ENCODE assay signal across 1 cellular context in genomic region chrX:72245461-72246089, GRCh38.
TF ChIP-seq lines count a peak whose summit lies in the region.

No MANE protein-coding gene starts in this region.

TF ChIP-seq in GM12878, 131 proteins besides CTCF, POLR2A, EP300 and RAD21 (continued from another document):
- no peak for TF ChIP-seq E2F8 (IDR thresholded peaks at IDR 0.05; ENCODE audit: low read depth, partially characterized antibody)
- no peak for TF ChIP-seq BACH1 (IDR thresholded peaks at IDR 0.05; ENCODE audit: borderline replicate concordance)
- TF ChIP-seq EED (IDR thresholded peaks at IDR 0.05; ENCODE audit: low read depth), result no peak
- TF ChIP-seq YY1 (IDR thresholded peaks at IDR 0.05; ENCODE audit: low read depth, low read length), result peak; percentile 76
- TF ChIP-seq SMC3 (IDR thresholded peaks at IDR 0.05; ENCODE audit: borderline replicate concordance, low read length), result peak; percentile 78
- no peak for TF ChIP-seq SUZ12 (IDR thresholded peaks at IDR 0.05; ENCODE audit: unreplicated experiment)
